9 cellular contexts compared by ENCODE assay signal in genomic region chr1:93661829-93662474, GRCh38. TPM values are rescaled to one million over a fixed set of nuclear protein-coding genes. Genes with fewer than 3 reads are reported as not detected.
DNase-seq lines count a peak whose midpoint lies in the region; ATAC-seq and TF ChIP-seq lines count a peak whose summit lies in the region.
"Had no signal": no experiment of that assay in that cellular context is flagged by ENCODE, and none has a peak within 500 bp of the region (broad histone marks: within the 10 kb centered on the region; RNA-seq: fewer than 3 reads in every experiment).

No MANE protein-coding gene starts in this region.

- H3K4me3 ChIP-seq in SJCRH30 (no peak overlapping the region), fibroblast of pulmonary artery (replicated peaks; ENCODE audit: low read depth, low read length) (no peak overlapping the region), testis (no peak overlapping the region)

- no peak overlapping the region for H3K27ac Mint-ChIP-seq in activated T-helper 2 cell treated with anti-CD3 and anti-CD28 coated beads, Interferon-gamma antibody, Interleukin-2, Interleukin-4, amounts not matched to agents 10 μg/mL and 5 μg/mL and 100 μg/mL, durations not matched to agents 14 hours and 24 hours and 36 hours

- peaks cover 26% of the 10 kb centered on the region for H3K36me3 Mint-ChIP-seq in activated T-helper 2 cell treated with anti-CD3 and anti-CD28 coated beads, Interferon-gamma antibody, Interleukin-2, Interleukin-4, amounts not matched to agents 10 μg/mL and 5 μg/mL and 100 μg/mL, durations not matched to agents 14 hours and 24 hours and 36 hours (ENCODE audit: low read depth)

- 53 to 60% methylated on average over 7 of the region's 7 CpGs for WGBS in testis, 2 donors

- no peak for TF ChIP-seq POLR2A in testis (IDR thresholded peaks at IDR 0.05)

- H3K4me1 ChIP-seq in SJCRH30 = peaks cover 52% of the 10 kb centered on the region
- H3K4me1 ChIP-seq in testis = peaks cover 68% of the 10 kb centered on the region

- ATAC-seq in GM21786 (IDR thresholded peaks at IDR 0.05; ENCODE audit: unreplicated experiment) (peak; percentile 52), HG03460 (IDR thresholded peaks at IDR 0.05; ENCODE audit: unreplicated experiment) (no peak)

- no peaks in the 10 kb centered on the region for H3K9me3 Mint-ChIP-seq in activated T-helper 2 cell treated with anti-CD3 and anti-CD28 coated beads, Interferon-gamma antibody, Interleukin-2, Interleukin-4, amounts not matched to agents 10 μg/mL and 5 μg/mL and 100 μg/mL, durations not matched to agents 14 hours and 24 hours and 36 hours

- TF ChIP-seq CTCF in fibroblast of pulmonary artery (IDR thresholded peaks at IDR 0.05; ENCODE audit: low read length, missing control alignments) (no peak), testis (IDR thresholded peaks at IDR 0.05) (no peak)

- DNase-seq in SJCRH30 (peak; percentile 24 to 41), fibroblast of pulmonary artery (ENCODE audit: low read depth) (peak; percentile 85), testis (no peak), inferior parietal cortex (ENCODE audit: extremely low spot score) (no peak), NCI-H524 (lab: John Stamatoyannopoulos, UW) (no peak)
- no peak for DNase-seq in activated T-helper 2 cell treated with anti-CD3 and anti-CD28 coated beads, Interferon-gamma antibody, Interleukin-2, Interleukin-4, amounts not matched to agents 10 μg/mL and 5 μg/mL and 100 μg/mL, durations not matched to agents 14 hours and 24 hours and 36 hours (ENCODE audit: low spot score)
- DNase-seq: stimulated activated naive CD4-positive, alpha-beta T cell treated with Interleukin-2 at 50 U/mL for 16 hours had no signal

- intact Hi-C loops in testis (cut with DNase I; ENCODE audit: low total_unique reads) = no loop called here
- intact Hi-C loops in activated T-helper 2 cell treated with anti-CD3 and anti-CD28 coated beads, Interferon-gamma antibody, Interleukin-2, Interleukin-4, amounts not matched to agents 10 μg/mL and 5 μg/mL and 100 μg/mL, durations not matched to agents 14 hours and 24 hours and 36 hours (cut with micrococcal nuclease) = no loop called here

- H3K27me3 Mint-ChIP-seq in activated T-helper 2 cell treated with anti-CD3 and anti-CD28 coated beads, Interferon-gamma antibody, Interleukin-2, Interleukin-4, amounts not matched to agents 10 μg/mL and 5 μg/mL and 100 μg/mL, durations not matched to agents 14 hours and 24 hours and 36 hours (ENCODE audit: low read depth) = no peaks in the 10 kb centered on the region

- H3K27me3 ChIP-seq in SJCRH30 (no peaks in the 10 kb centered on the region), testis (no peaks in the 10 kb centered on the region)

- H3K4me1 Mint-ChIP-seq in activated T-helper 2 cell treated with anti-CD3 and anti-CD28 coated beads, Interferon-gamma antibody, Interleukin-2, Interleukin-4, amounts not matched to agents 10 μg/mL and 5 μg/mL and 100 μg/mL, durations not matched to agents 14 hours and 24 hours and 36 hours (ENCODE audit: low read depth) = peaks cover 18% of the 10 kb centered on the region

- no peak overlapping the region for H3K4me3 Mint-ChIP-seq in activated T-helper 2 cell treated with anti-CD3 and anti-CD28 coated beads, Interferon-gamma antibody, Interleukin-2, Interleukin-4, amounts not matched to agents 10 μg/mL and 5 μg/mL and 100 μg/mL, durations not matched to agents 14 hours and 24 hours and 36 hours (ENCODE audit: low read depth)

- no peaks in the 10 kb centered on the region for H3K9me3 ChIP-seq in SJCRH30 (replicated peaks)
- no peaks in the 10 kb centered on the region for H3K9me3 ChIP-seq in testis

- H3K36me3 ChIP-seq in SJCRH30 = peaks cover 43% of the 10 kb centered on the region
- H3K36me3 ChIP-seq in testis (ENCODE audit: low read depth, missing control alignments) = no peaks in the 10 kb centered on the region

- H3K27ac ChIP-seq in SJCRH30 (peak overlapping the region; percentile 62), testis (peak overlapping the region; percentile 65 to 72)

RNA-seq across cellular contexts. Expression of gene BCAR3, which starts 19.7 kb away (rescaled TPM):
- 30.0 and 30.8 TPM in 2 replicates for total RNA-seq in SJCRH30 (2014; rRNA removed; shearing (Covaris generic))
- total RNA-seq in testis = 10 to 100 TPM; 42.9 to 55.9 TPM
- polyA plus RNA-seq in testis (ENCODE audit: insufficient read depth, low read depth, low replicate concordance) = 23.2 TPM
- total RNA-seq in activated T-helper 2 cell treated with anti-CD3 and anti-CD28 coated beads, Interferon-gamma antibody, Interleukin-2, Interleukin-4, amounts not matched to agents 10 μg/mL and 5 μg/mL and 100 μg/mL, durations not matched to agents 14 hours and 24 hours and 36 hours = 8.1 and 9.4 TPM in 2 replicates

Comparison
In these comparisons a context has a peak if more than half of its experiments do, and no peak if none do; other contexts are left out.
1. DNase-seq: peak in SJCRH30 (2 of 2) and fibroblast of pulmonary artery (single experiment); none in testis (single experiment), activated T-helper 2 cell treated with anti-CD3 and anti-CD28 coated beads, Interferon-gamma antibody, Interleukin-2, Interleukin-4, amounts not matched to agents 10 μg/mL and 5 μg/mL and 100 μg/mL, durations not matched to agents 14 hours and 24 hours and 36 hours (single experiment), inferior parietal cortex (single experiment) and NCI-H524 (0 of 2).